ENCODE assay signal across 8 cellular contexts in genomic region chr14:23562822-23563472, GRCh38. TPM values are rescaled to one million over a fixed set of nuclear protein-coding genes. Genes with fewer than 3 reads are reported as not detected.
DNase-seq lines count a peak whose midpoint lies in the region; ATAC-seq, FAIRE-seq and TF ChIP-seq lines count a peak whose summit lies in the region.

No MANE protein-coding gene starts in this region.

- H3K36me3 ChIP-seq in HepG2 (replicated peaks in 1 of 2; ENCODE audit: control insufficient read depth in 1 of 2, insufficient read depth in 2 of 2, low read length in 2 of 2): peaks cover 53 to 73% of the 10 kb centered on the region in 2 experiments

- H3K4me3 Mint-ChIP-seq in brain: peak overlapping the region in 4 of 5 experiments; percentile 15 to 69 (median 23)
- no peak overlapping the region for H3K4me3 Mint-ChIP-seq in stimulated activated naive CD8-positive, alpha-beta T cell treated with anti-CD3 and anti-CD28 coated beads, Interleukin-15, Interleukin-2, amounts not matched to agents 100 ng/mL and 50 ng/mL, for 24 hours

- in situ Hi-C loops in HepG2 (cut with HindIII; ENCODE audit: extremely low pct_ligation_motif_present, low pct_unique_long_range_greater_than_20kb): no loop called here

- CTCF ChIA-PET in HepG2 (lab: Yijun Ruan, JAX; ENCODE audit: low intra/inter-chr PET ratio, low total read pairs): interaction anchor here (1.1 to 10.9 kb wide), 4 partner anchors 24 to 235 kb away, joined by 3 to 275 read pairs (median 12); no protein-coding TSS in a partner anchor

- no TSS peak for BruUV-seq in HepG2 (replicated peaks; lab: Mats Ljungman, UMichigan)

- H3K4me1 ChIP-seq in HepG2 (ENCODE audit: insufficient read depth, low read length): peaks cover 31% of the 10 kb centered on the region

- no peak overlapping the region for H3K4me2 ChIP-seq in HepG2 (ENCODE audit: low read depth, low read length)

- ATAC-seq in HepG2 (peak; percentile 28), HG02884 (IDR thresholded peaks at IDR 0.05; ENCODE audit: unreplicated experiment) (no peak), GM18502 (IDR thresholded peaks at IDR 0.05; ENCODE audit: poor library complexity, unreplicated experiment) (no peak)

- H3K9me3 Mint-ChIP-seq in brain: peaks cover 0 to 5% (median 0%) of the 10 kb centered on the region in 5 experiments
- H3K9me3 Mint-ChIP-seq in stimulated activated naive CD8-positive, alpha-beta T cell treated with anti-CD3 and anti-CD28 coated beads, Interleukin-15, Interleukin-2, amounts not matched to agents 100 ng/mL and 50 ng/mL, for 24 hours: no peaks in the 10 kb centered on the region

- TF ChIP-seq EP300 in HepG2 (IDR thresholded peaks at IDR 0.05; ENCODE audit: low read depth in 2 of 2, low read length in 2 of 2): no peak
- TF ChIP-seq EP300 in HepG2 (CRISPR knock-in tag; IDR thresholded peaks at IDR 0.05; ENCODE audit: borderline replicate concordance): no peak

- H3K79me2 ChIP-seq in HepG2 (ENCODE audit: insufficient read depth, low read length): peaks cover 7% of the 10 kb centered on the region

- peaks cover 13% of the 10 kb centered on the region; the same call in 1 of the 2 replicates for H4K20me1 ChIP-seq in HepG2 (ENCODE audit: insufficient read depth, low read length)

- H3K27ac ChIP-seq in HepG2 (ENCODE audit: extremely low read length, insufficient read depth, low read length): no peak overlapping the region

- TF ChIP-seq CTCF in LNCAP (IDR thresholded peaks at IDR 0.05): peak; percentile 94
- peak; percentile 95 to 97 for TF ChIP-seq CTCF in brain (conservative IDR thresholded peaks at IDR 0.05)
- TF ChIP-seq CTCF in HepG2 (CRISPR knock-in tag; IDR thresholded peaks at IDR 0.05): peak; percentile 97

- no peaks in the 10 kb centered on the region for H3K27me3 Mint-ChIP-seq in brain
- H3K27me3 Mint-ChIP-seq in stimulated activated naive CD8-positive, alpha-beta T cell treated with anti-CD3 and anti-CD28 coated beads, Interleukin-15, Interleukin-2, amounts not matched to agents 100 ng/mL and 50 ng/mL, for 24 hours: no peaks in the 10 kb centered on the region

- no peaks in the 10 kb centered on the region for H3K9me3 ChIP-seq in HepG2 (ENCODE audit: low read length)

- no peak overlapping the region for H2AFZ ChIP-seq in HepG2 (ENCODE audit: low read length)

- DNase-seq in GM03348 (ENCODE audit: low spot score) (peak; percentile 77), T-helper 22 cell (ENCODE audit: low read depth) (peak; percentile 24), HepG2 (ENCODE audit: low spot score) (peak; percentile 74)

- WGBS in HepG2 (ENCODE audit: low lambda C conversion rate): 96% methylated on average over 2 of the region's 2 CpGs

- no peaks in the 10 kb centered on the region; a peak in 1 of 5 replicates for H3K27me3 ChIP-seq in HepG2 (ENCODE audit: control insufficient read depth in 1 of 2, insufficient read depth in 2 of 2, low read length in 2 of 2)

- peaks cover 45% of the 10 kb centered on the region for H3K4me1 Mint-ChIP-seq in brain
- peaks cover 53% of the 10 kb centered on the region for H3K4me1 Mint-ChIP-seq in stimulated activated naive CD8-positive, alpha-beta T cell treated with anti-CD3 and anti-CD28 coated beads, Interleukin-15, Interleukin-2, amounts not matched to agents 100 ng/mL and 50 ng/mL, for 24 hours (ENCODE audit: low read depth)

- FAIRE-seq in HepG2 (lab: Jason Lieb, UNC): peak; percentile 97

- H3K27ac Mint-ChIP-seq in brain: peak overlapping the region; percentile 79 to 93 (median 80)
- H3K27ac Mint-ChIP-seq in stimulated activated naive CD8-positive, alpha-beta T cell treated with anti-CD3 and anti-CD28 coated beads, Interleukin-15, Interleukin-2, amounts not matched to agents 100 ng/mL and 50 ng/mL, for 24 hours: peak overlapping the region; percentile 24

- peak; percentile 89 for TF ChIP-seq RAD21 in HepG2 (CRISPR knock-in tag; IDR thresholded peaks at IDR 0.05)

- POLR2A ChIA-PET in HepG2 (lab: Yijun Ruan, JAX): interaction anchor here (0.6 to 1.3 kb wide), 6 partner anchors 10 to 584 kb away, joined by 3 to 5 read pairs (median 4); partner anchors contain the start of genes NGDN, PSME2, RNF31 and ZFHX2

- intact Hi-C loops in HepG2 (cut with micrococcal nuclease; ENCODE audit: unreplicated experiment): loop anchor here (1.0 kb wide), 3 partner anchors 80 to 235 kb away; no protein-coding TSS in a partner anchor

- H3K9ac ChIP-seq in HepG2 (ENCODE audit: insufficient read depth, low read depth, low read length): no peak overlapping the region

- no peaks in the 10 kb centered on the region for H3K36me3 Mint-ChIP-seq in brain
- H3K36me3 Mint-ChIP-seq in stimulated activated naive CD8-positive, alpha-beta T cell treated with anti-CD3 and anti-CD28 coated beads, Interleukin-15, Interleukin-2, amounts not matched to agents 100 ng/mL and 50 ng/mL, for 24 hours (ENCODE audit: low read depth): peaks cover 53% of the 10 kb centered on the region

- TF ChIP-seq POLR2A in HepG2 (IDR thresholded peaks at IDR 0.05; ENCODE audit: insufficient read depth in 1 of 2, low read depth in 2 of 2, low read length in 2 of 2): no peak

- no peak overlapping the region for H3K4me3 ChIP-seq in HepG2 (replicated peaks in 1 of 3; ENCODE audit: insufficient read depth in 1 of 3, low read depth in 2 of 3, low read length in 3 of 3)

RNA-seq across cellular contexts. Expression of gene AP1G2, which starts 4.6 kb away (rescaled TPM):
- polyA plus RNA-seq in brain (ENCODE audit: insufficient read depth, low read depth, low replicate concordance): 28.9 TPM
- 39.4 and 96.9 TPM in 2 replicates for total RNA-seq in HepG2 (2016; rRNA removed; fragmentation: Illumina TruSeq; extraction: Trizol)
- 27.1 and 29.2 TPM in 2 replicates for total RNA-seq in HepG2 (2016; cell fraction: cytosol; rRNA removed; fragmentation: Illumina TruSeq; extraction: Trizol; ENCODE audit: low read depth)
- total RNA-seq in HepG2 (2016; cell fraction: insoluble cytoplasmic fraction; rRNA removed; fragmentation: Illumina TruSeq; extraction: Trizol): 43.1 and 100 TPM in 2 replicates
- 15.6 and 15.9 TPM in 2 replicates for total RNA-seq in HepG2 (2016; cell fraction: membrane; rRNA removed; fragmentation: Illumina TruSeq; extraction: Trizol)
- total RNA-seq in HepG2 (2016; cell fraction: nucleus; rRNA removed; fragmentation: Illumina TruSeq; extraction: Trizol): 143 and 149 TPM in 2 replicates
- polyA plus RNA-seq in HepG2 (2011; rRNA removed): 611 and 685 TPM in 2 replicates
- polyA plus RNA-seq in HepG2 (2011; cell fraction: cytosol; rRNA removed): 118 and 170 TPM in 2 replicates
- polyA plus RNA-seq in HepG2 (2011; cell fraction: nucleus; rRNA removed): 4,733 and 5,679 TPM in 2 replicates
- 202 and 318 TPM in 2 replicates for polyA plus RNA-seq in HepG2 (2012)
- 12.6 and 13.8 TPM in 2 replicates for polyA plus RNA-seq in HepG2 (2016; cell fraction: cytosol; fragmentation: Illumina TruSeq; extraction: Trizol; ENCODE audit: low read depth)
- polyA plus RNA-seq in HepG2 (2016; cell fraction: insoluble cytoplasmic fraction; fragmentation: Illumina TruSeq; extraction: Trizol; ENCODE audit: low read depth): 49.4 and 63.1 TPM in 2 replicates
- polyA plus RNA-seq in HepG2 (2016; cell fraction: membrane; fragmentation: Illumina TruSeq; extraction: Trizol; ENCODE audit: low read depth): 18.9 and 19.4 TPM in 2 replicates
- 559 and 594 TPM in 2 replicates for polyA plus RNA-seq in HepG2 (2016; cell fraction: nucleus; fragmentation: Illumina TruSeq; extraction: Trizol; ENCODE audit: insufficient read depth, low read depth)
- polyA minus RNA-seq in HepG2 (2011; rRNA and poly(A)+ RNA removed; ENCODE audit: low replicate concordance): 166 and 365 TPM in 2 replicates
- polyA minus RNA-seq in HepG2 (2011; cell fraction: cytosol; rRNA and poly(A)+ RNA removed): 55.5 and 58.2 TPM in 2 replicates
- polyA minus RNA-seq in HepG2 (2011; cell fraction: nucleus; rRNA and poly(A)+ RNA removed): 527 and 596 TPM in 2 replicates

RNA-seq across cellular contexts. Expression of gene THTPA, which starts 6.9 kb away (rescaled TPM):
- polyA plus RNA-seq in brain (ENCODE audit: insufficient read depth, low read depth, low replicate concordance): 48.6 TPM
- 7.1 and 7.4 TPM in 2 replicates for total RNA-seq in HepG2 (2016; rRNA removed; fragmentation: Illumina TruSeq; extraction: Trizol)
- 6.0 and 6.1 TPM in 2 replicates for total RNA-seq in HepG2 (2016; cell fraction: cytosol; rRNA removed; fragmentation: Illumina TruSeq; extraction: Trizol; ENCODE audit: low read depth)
- 7.7 and 8.0 TPM in 2 replicates for total RNA-seq in HepG2 (2016; cell fraction: insoluble cytoplasmic fraction; rRNA removed; fragmentation: Illumina TruSeq; extraction: Trizol)
- total RNA-seq in HepG2 (2016; cell fraction: membrane; rRNA removed; fragmentation: Illumina TruSeq; extraction: Trizol): 12.8 and 13.3 TPM in 2 replicates
- 5.8 and 5.9 TPM in 2 replicates for total RNA-seq in HepG2 (2016; cell fraction: nucleus; rRNA removed; fragmentation: Illumina TruSeq; extraction: Trizol)
- 8.2 and 8.7 TPM in 2 replicates for polyA plus RNA-seq in HepG2 (2011; rRNA removed)
- polyA plus RNA-seq in HepG2 (2011; cell fraction: cytosol; rRNA removed): 3.6 and 5.0 TPM in 2 replicates
- 11.3 and 17.7 TPM in 2 replicates for polyA plus RNA-seq in HepG2 (2011; cell fraction: nucleus; rRNA removed)
- 3.9 and 4.2 TPM in 2 replicates for polyA plus RNA-seq in HepG2 (2012)
- 14.5 and 18.4 TPM in 2 replicates for polyA plus RNA-seq in HepG2 (2016; cell fraction: cytosol; fragmentation: Illumina TruSeq; extraction: Trizol; ENCODE audit: low read depth)
- polyA plus RNA-seq in HepG2 (2016; cell fraction: insoluble cytoplasmic fraction; fragmentation: Illumina TruSeq; extraction: Trizol; ENCODE audit: low read depth): 11.7 and 13.4 TPM in 2 replicates
- polyA plus RNA-seq in HepG2 (2016; cell fraction: membrane; fragmentation: Illumina TruSeq; extraction: Trizol; ENCODE audit: low read depth): 18.6 and 20.0 TPM in 2 replicates
- polyA plus RNA-seq in HepG2 (2016; cell fraction: nucleus; fragmentation: Illumina TruSeq; extraction: Trizol; ENCODE audit: insufficient read depth, low read depth): 11.0 and 11.3 TPM in 2 replicates
- 10.0 and 22.9 TPM in 2 replicates for polyA minus RNA-seq in HepG2 (2011; rRNA and poly(A)+ RNA removed; ENCODE audit: low replicate concordance)
- polyA minus RNA-seq in HepG2 (2011; cell fraction: cytosol; rRNA and poly(A)+ RNA removed): 2.5 and 3.6 TPM in 2 replicates
- polyA minus RNA-seq in HepG2 (2011; cell fraction: nucleus; rRNA and poly(A)+ RNA removed): 6.8 and 7.2 TPM in 2 replicates

RNA-seq across cellular contexts. Expression of gene ZFHX2, which starts 11.4 kb away (rescaled TPM):
- polyA plus RNA-seq in brain (ENCODE audit: insufficient read depth, low read depth, low replicate concordance) (6.5 TPM), HepG2 (2011; rRNA removed) (0.17 and 0.24 TPM in 2 replicates)
- total RNA-seq in HepG2 (2016; rRNA removed; fragmentation: Illumina TruSeq; extraction: Trizol): 0.44 and 0.49 TPM in 2 replicates
- 0.81 and 0.88 TPM in 2 replicates for total RNA-seq in HepG2 (2016; cell fraction: cytosol; rRNA removed; fragmentation: Illumina TruSeq; extraction: Trizol; ENCODE audit: low read depth)
- total RNA-seq in HepG2 (2016; cell fraction: insoluble cytoplasmic fraction; rRNA removed; fragmentation: Illumina TruSeq; extraction: Trizol): 0.39 and 0.40 TPM in 2 replicates
- 0.49 and 0.62 TPM in 2 replicates for total RNA-seq in HepG2 (2016; cell fraction: membrane; rRNA removed; fragmentation: Illumina TruSeq; extraction: Trizol)
- 0.78 and 1.1 TPM in 2 replicates for total RNA-seq in HepG2 (2016; cell fraction: nucleus; rRNA removed; fragmentation: Illumina TruSeq; extraction: Trizol)
- 0.04 and 0.22 TPM in 2 replicates for polyA plus RNA-seq in HepG2 (2011; cell fraction: cytosol; rRNA removed)
- 1.2 and 1.4 TPM in 2 replicates for polyA plus RNA-seq in HepG2 (2011; cell fraction: nucleus; rRNA removed)
- polyA plus RNA-seq in HepG2 (2012): 0.92 and 0.93 TPM in 2 replicates
- 0.29 TPM in 2 replicates for polyA plus RNA-seq in HepG2 (2016; cell fraction: cytosol; fragmentation: Illumina TruSeq; extraction: Trizol; ENCODE audit: low read depth)
- polyA plus RNA-seq in HepG2 (2016; cell fraction: insoluble cytoplasmic fraction; fragmentation: Illumina TruSeq; extraction: Trizol; ENCODE audit: low read depth): 0.53 and 0.73 TPM in 2 replicates
- 0.19 and 0.22 TPM in 2 replicates for polyA plus RNA-seq in HepG2 (2016; cell fraction: membrane; fragmentation: Illumina TruSeq; extraction: Trizol; ENCODE audit: low read depth)
- polyA plus RNA-seq in HepG2 (2016; cell fraction: nucleus; fragmentation: Illumina TruSeq; extraction: Trizol; ENCODE audit: insufficient read depth, low read depth): 0.79 and 1.2 TPM in 2 replicates
- polyA minus RNA-seq in HepG2 (2011; rRNA and poly(A)+ RNA removed; ENCODE audit: low replicate concordance): 0.21 and 1.7 TPM in 2 replicates
- polyA minus RNA-seq in HepG2 (2011; cell fraction: cytosol; rRNA and poly(A)+ RNA removed): 0.26 and 1.6 TPM in 2 replicates
- polyA minus RNA-seq in HepG2 (2011; cell fraction: nucleus; rRNA and poly(A)+ RNA removed): 1.7 and 2.2 TPM in 2 replicates

RNA-seq across cellular contexts. Expression of gene JPH4, which starts 15.6 kb away (rescaled TPM):
- 39.2 TPM for polyA plus RNA-seq in brain (ENCODE audit: insufficient read depth, low read depth, low replicate concordance)
- 0.14 and 0.22 TPM in 2 replicates for total RNA-seq in HepG2 (2016; rRNA removed; fragmentation: Illumina TruSeq; extraction: Trizol)
- 0.10 TPM in 1 of 2 replicates, not detected in the other for total RNA-seq in HepG2 (2016; cell fraction: cytosol; rRNA removed; fragmentation: Illumina TruSeq; extraction: Trizol; ENCODE audit: low read depth)
- 0.13 and 0.15 TPM in 2 replicates for total RNA-seq in HepG2 (2016; cell fraction: insoluble cytoplasmic fraction; rRNA removed; fragmentation: Illumina TruSeq; extraction: Trizol)
- 0.10 and 0.22 TPM in 2 replicates for total RNA-seq in HepG2 (2016; cell fraction: membrane; rRNA removed; fragmentation: Illumina TruSeq; extraction: Trizol)
- 0.12 and 0.44 TPM in 2 replicates for total RNA-seq in HepG2 (2016; cell fraction: nucleus; rRNA removed; fragmentation: Illumina TruSeq; extraction: Trizol)
- polyA plus RNA-seq in HepG2 (2011; rRNA removed): 0.08 and 0.16 TPM in 2 replicates
- 0.15 and 0.18 TPM in 2 replicates for polyA plus RNA-seq in HepG2 (2011; cell fraction: cytosol; rRNA removed)
- polyA plus RNA-seq in HepG2 (2011; cell fraction: nucleus; rRNA removed): 1.1 TPM in 2 replicates
- polyA plus RNA-seq in HepG2 (2012): 0.16 and 0.54 TPM in 2 replicates
- polyA plus RNA-seq in HepG2 (2016; cell fraction: cytosol; fragmentation: Illumina TruSeq; extraction: Trizol; ENCODE audit: low read depth): 0.05 and 0.10 TPM in 2 replicates
- 0.22 and 0.33 TPM in 2 replicates for polyA plus RNA-seq in HepG2 (2016; cell fraction: insoluble cytoplasmic fraction; fragmentation: Illumina TruSeq; extraction: Trizol; ENCODE audit: low read depth)
- polyA plus RNA-seq in HepG2 (2016; cell fraction: membrane; fragmentation: Illumina TruSeq; extraction: Trizol; ENCODE audit: low read depth): 0.10 and 0.17 TPM in 2 replicates
- 0.42 and 0.55 TPM in 2 replicates for polyA plus RNA-seq in HepG2 (2016; cell fraction: nucleus; fragmentation: Illumina TruSeq; extraction: Trizol; ENCODE audit: insufficient read depth, low read depth)
- 0.18 TPM in 1 of 2 replicates, not detected in the other for polyA minus RNA-seq in HepG2 (2011; rRNA and poly(A)+ RNA removed; ENCODE audit: low replicate concordance)
- 0.35 TPM in 1 of 2 replicates, not detected in the other for polyA minus RNA-seq in HepG2 (2011; cell fraction: cytosol; rRNA and poly(A)+ RNA removed)
- polyA minus RNA-seq in HepG2 (2011; cell fraction: nucleus; rRNA and poly(A)+ RNA removed): 0.13 and 0.25 TPM in 2 replicates

Comparison
In these comparisons a context has a peak if more than half of its experiments do, and no peak if none do; other contexts are left out.
1. DNase-seq: peak in every context shown above with its lines; median percentile 77 in GM03348; 74 in HepG2; 24 in T-helper 22 cell.